ENCODE assay signal across 20 cellular contexts in the genomic region with DNA sequence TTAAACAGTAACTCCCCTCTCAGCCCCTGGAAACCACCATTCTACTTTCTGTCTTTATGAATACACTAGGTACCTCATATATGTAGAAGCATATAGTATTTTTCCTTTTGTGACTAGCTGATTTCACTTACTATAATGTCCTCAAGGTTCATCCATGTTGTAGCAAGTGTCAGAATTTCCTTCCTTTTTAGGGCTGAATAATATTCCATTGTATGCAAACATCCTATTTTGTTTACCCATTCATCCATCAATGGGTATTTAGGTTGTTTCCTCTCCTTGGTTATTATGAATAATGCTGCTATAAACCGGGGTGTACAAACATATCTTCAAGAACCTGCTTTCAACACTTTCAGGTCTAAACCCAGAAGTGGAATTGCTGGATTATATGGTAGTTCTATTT.
DNase-seq lines count a peak whose midpoint lies in the region; ATAC-seq and TF ChIP-seq lines count a peak whose summit lies in the region.
"Had no signal": no experiment of that assay in that cellular context is flagged by ENCODE, and none has a peak within 500 bp of the region (broad histone marks: within the 10 kb centered on the region; RNA-seq: fewer than 3 reads in every experiment).

No MANE protein-coding gene starts in this region.

- H3K27me3 ChIP-seq in GM23248 (replicated peaks; ENCODE audit: insufficient read depth): no peaks in the 10 kb centered on the region
- no peaks in the 10 kb centered on the region for H3K27me3 ChIP-seq in adrenal gland
- H3K27me3 ChIP-seq in smooth muscle cell (ENCODE audit: low read depth): no peaks in the 10 kb centered on the region
- H3K27me3 ChIP-seq: MG63, tibial nerve had no signal

- TF ChIP-seq POLR2A in adrenal gland (IDR thresholded peaks at IDR 0.05): no peak

- H2AFZ ChIP-seq in GM23248 (no peak overlapping the region), smooth muscle cell (ENCODE audit: low read depth) (no peak overlapping the region)

- H3K36me3 Mint-ChIP-seq in activated naive CD4-positive, alpha-beta T cell treated with anti-CD3 and anti-CD28 coated beads, Interleukin-2, amount 50 U/mL, for 24 hours: peaks cover 18% of the 10 kb centered on the region
- no peaks in the 10 kb centered on the region for H3K36me3 Mint-ChIP-seq in natural killer cell treated with Interleukin-12 subunit alpha and Interleukin-12 subunit beta and Interleukin-15 and Interleukin-18, amount 100 ng/mL, for 72 hours

- no peak for TF ChIP-seq CTCF in adrenal gland (IDR thresholded peaks at IDR 0.05)
- TF ChIP-seq CTCF in smooth muscle cell (IDR thresholded peaks at IDR 0.05; ENCODE audit: borderline replicate concordance, insufficient read depth, poor library complexity, severe bottlenecking): no peak

- H3K9ac ChIP-seq in GM23248 (no peak overlapping the region), smooth muscle cell (ENCODE audit: low read depth) (no peak overlapping the region)

- H3K79me2 ChIP-seq in GM23248 (ENCODE audit: insufficient read depth) (no peaks in the 10 kb centered on the region), smooth muscle cell (ENCODE audit: low read depth) (no peaks in the 10 kb centered on the region)

- H3K27ac ChIP-seq in GM23248 (0 out of 2 replicates have a peak overlapping the region, but pooled peaks have one; percentile 12), adrenal gland (peak overlapping the region in 3 of 5 donors; percentile 1 to 76 (median 71)), smooth muscle cell (ENCODE audit: low read depth) (no peak overlapping the region)

- in situ Hi-C loops in GM23248 (cut with MboI): no loop called here

- peaks cover 4% of the 10 kb centered on the region for H3K9me3 Mint-ChIP-seq in activated naive CD4-positive, alpha-beta T cell treated with anti-CD3 and anti-CD28 coated beads, Interleukin-2, amount 50 U/mL, for 24 hours
- no peaks in the 10 kb centered on the region for H3K9me3 Mint-ChIP-seq in natural killer cell treated with Interleukin-12 subunit alpha and Interleukin-12 subunit beta and Interleukin-15 and Interleukin-18, amount 100 ng/mL, for 72 hours

- H3K4me1 Mint-ChIP-seq in activated naive CD4-positive, alpha-beta T cell treated with anti-CD3 and anti-CD28 coated beads, Interleukin-2, amount 50 U/mL, for 24 hours: peaks cover 54% of the 10 kb centered on the region
- H3K4me1 Mint-ChIP-seq in natural killer cell treated with Interleukin-12 subunit alpha and Interleukin-12 subunit beta and Interleukin-15 and Interleukin-18, amount 100 ng/mL, for 72 hours (ENCODE audit: low read depth in 2 of 2): peaks cover 36 to 45% of the 10 kb centered on the region in 2 donors

- H3K4me3 ChIP-seq in GM23248: no peak overlapping the region
- H3K4me3 ChIP-seq in adrenal gland: no peak overlapping the region
- no peak overlapping the region for H3K4me3 ChIP-seq in smooth muscle cell
- H3K4me3 ChIP-seq: MG63, tibial nerve had no signal

- no peak overlapping the region for H3K4me3 Mint-ChIP-seq in activated naive CD4-positive, alpha-beta T cell treated with anti-CD3 and anti-CD28 coated beads, Interleukin-2, amount 50 U/mL, for 24 hours
- no peak overlapping the region for H3K4me3 Mint-ChIP-seq in natural killer cell treated with Interleukin-12 subunit alpha and Interleukin-12 subunit beta and Interleukin-15 and Interleukin-18, amount 100 ng/mL, for 72 hours
- H3K4me3 Mint-ChIP-seq: activated CD4-positive, alpha-beta T cell treated with anti-CD3 and anti-CD28 coated beads, Interleukin-2, amount 10 ng/mL, durations not matched to agents 7 days and 5 days had no signal

- ATAC-seq in GM18498 (IDR thresholded peaks at IDR 0.05; ENCODE audit: unreplicated experiment): no peak
- ATAC-seq in natural killer cell treated with Interleukin-12 subunit alpha and Interleukin-12 subunit beta and Interleukin-15 and Interleukin-18, amount 100 ng/mL, for 72 hours: no peak

- no peaks in the 10 kb centered on the region for H3K27me3 Mint-ChIP-seq in activated naive CD4-positive, alpha-beta T cell treated with anti-CD3 and anti-CD28 coated beads, Interleukin-2, amount 50 U/mL, for 24 hours
- no peaks in the 10 kb centered on the region for H3K27me3 Mint-ChIP-seq in natural killer cell treated with Interleukin-12 subunit alpha and Interleukin-12 subunit beta and Interleukin-15 and Interleukin-18, amount 100 ng/mL, for 72 hours
- H3K27me3 Mint-ChIP-seq: activated CD4-positive, alpha-beta T cell treated with anti-CD3 and anti-CD28 coated beads, Interleukin-2, amount 10 ng/mL, durations not matched to agents 7 days and 5 days; IgD-negative memory B cell had no signal

- H3K4me2 ChIP-seq in GM23248 (ENCODE audit: unreplicated experiment) (peak overlapping the region; percentile 43), smooth muscle cell (peak overlapping the region; percentile 34)

- H3F3A ChIP-seq in GM23248 (ENCODE audit: insufficient read depth) (peaks cover 19% of the 10 kb centered on the region; the same call in 1 of the 2 replicates), smooth muscle cell (ENCODE audit: low read depth) (no peaks in the 10 kb centered on the region)

- H3K36me3 ChIP-seq in GM23248 (ENCODE audit: low read depth): no peaks in the 10 kb centered on the region
- H3K36me3 ChIP-seq in adrenal gland (replicated peaks in 1 of 2): no peaks in the 10 kb centered on the region
- H3K36me3 ChIP-seq in smooth muscle cell (ENCODE audit: low read depth): no peaks in the 10 kb centered on the region
- H3K36me3 ChIP-seq: MG63, tibial nerve had no signal

- H4K20me1 ChIP-seq in GM23248 (ENCODE audit: insufficient read depth) (no peaks in the 10 kb centered on the region), smooth muscle cell (ENCODE audit: low read depth) (no peaks in the 10 kb centered on the region)

- no peaks in the 10 kb centered on the region for H3K9me2 ChIP-seq in GM23248 (ENCODE audit: insufficient read depth)

- H3K9me3 ChIP-seq in GM23248 (ENCODE audit: low read depth) (no peaks in the 10 kb centered on the region), adrenal gland (replicated peaks in 1 of 3) (no peaks in the 10 kb centered on the region), smooth muscle cell (replicated peaks; ENCODE audit: low read depth) (no peaks in the 10 kb centered on the region)
- H3K9me3 ChIP-seq: MG63, tibial nerve had no signal

- H3K4me1 ChIP-seq in GM23248 (ENCODE audit: insufficient read depth) (peaks cover 20% of the 10 kb centered on the region), adrenal gland (replicated peaks in 1 of 2) (peaks cover 6 to 17% of the 10 kb centered on the region in 2 donors), smooth muscle cell (ENCODE audit: low read depth) (no peaks in the 10 kb centered on the region)

- peak overlapping the region; percentile 51 for H3K27ac Mint-ChIP-seq in activated naive CD4-positive, alpha-beta T cell treated with anti-CD3 and anti-CD28 coated beads, Interleukin-2, amount 50 U/mL, for 24 hours
- peak overlapping the region in 1 of 2 donors; percentile 59 for H3K27ac Mint-ChIP-seq in natural killer cell treated with Interleukin-12 subunit alpha and Interleukin-12 subunit beta and Interleukin-15 and Interleukin-18, amount 100 ng/mL, for 72 hours

- DNase-seq in activated naive CD4-positive, alpha-beta T cell (lab: John Stamatoyannopoulos, UW): no peak
- DNase-seq in GM23248: no peak
- DNase-seq in adrenal gland: no peak
- no peak for DNase-seq in smooth muscle cell (lab: John Stamatoyannopoulos, UW; ENCODE audit: unreplicated experiment)
- DNase-seq in central memory CD4-positive, alpha-beta T cell: no peak
- DNase-seq in natural killer cell treated with Interleukin-12 subunit alpha and Interleukin-12 subunit beta and Interleukin-15 and Interleukin-18, amount 100 ng/mL, for 72 hours (ENCODE audit: low spot score): no peak
- DNase-seq: activated CD4-positive, alpha-beta T cell treated with anti-CD3 and anti-CD28 coated beads, Interleukin-2, amount 10 ng/mL, durations not matched to agents 7 days and 5 days; C1 segment of cervical spinal cord; DND-41; effector CD8-positive, alpha-beta T cell; mammary epithelial cell; MG63; NCI-H146; NCI-H524; stimulated activated CD4-positive, alpha-beta T cell treated with anti-CD3 and anti-CD28 coated beads, Interleukin-2, amount 100 ng/mL, for 48 hours; stimulated activated naive CD4-positive, alpha-beta T cell had no signal

- 100% methylated on average over 1 of the region's 1 CpG for WGBS in GM23248 (ENCODE audit: low coverage in 1 of 2, low lambda C conversion rate in 2 of 2, missing lambda C conversion rate in 2 of 2), 2 experiments
- WGBS in adrenal gland, 4 donors: 79 to 100% (median 98%) methylated on average over 1 of the region's 1 CpG
- WGBS in smooth muscle cell (ENCODE audit: low lambda C conversion rate): 90% methylated on average over 1 of the region's 1 CpG

- intact Hi-C loops in adrenal gland (cut with DNase I): no loop called here
